1 cellular context compared by ENCODE assay signal in genomic region chr6:6994796-6995195, GRCh38.
TF ChIP-seq lines count a peak whose summit lies in the region.

No MANE protein-coding gene starts in this region.

TF ChIP-seq in HepG2, 621 proteins besides CTCF, POLR2A, EP300 and RAD21 (continued from another document):
- TF ChIP-seq ZKSCAN1 (IDR thresholded peaks at IDR 0.05; ENCODE audit: low read length) = no peak
- TF ChIP-seq, protein P1, sequence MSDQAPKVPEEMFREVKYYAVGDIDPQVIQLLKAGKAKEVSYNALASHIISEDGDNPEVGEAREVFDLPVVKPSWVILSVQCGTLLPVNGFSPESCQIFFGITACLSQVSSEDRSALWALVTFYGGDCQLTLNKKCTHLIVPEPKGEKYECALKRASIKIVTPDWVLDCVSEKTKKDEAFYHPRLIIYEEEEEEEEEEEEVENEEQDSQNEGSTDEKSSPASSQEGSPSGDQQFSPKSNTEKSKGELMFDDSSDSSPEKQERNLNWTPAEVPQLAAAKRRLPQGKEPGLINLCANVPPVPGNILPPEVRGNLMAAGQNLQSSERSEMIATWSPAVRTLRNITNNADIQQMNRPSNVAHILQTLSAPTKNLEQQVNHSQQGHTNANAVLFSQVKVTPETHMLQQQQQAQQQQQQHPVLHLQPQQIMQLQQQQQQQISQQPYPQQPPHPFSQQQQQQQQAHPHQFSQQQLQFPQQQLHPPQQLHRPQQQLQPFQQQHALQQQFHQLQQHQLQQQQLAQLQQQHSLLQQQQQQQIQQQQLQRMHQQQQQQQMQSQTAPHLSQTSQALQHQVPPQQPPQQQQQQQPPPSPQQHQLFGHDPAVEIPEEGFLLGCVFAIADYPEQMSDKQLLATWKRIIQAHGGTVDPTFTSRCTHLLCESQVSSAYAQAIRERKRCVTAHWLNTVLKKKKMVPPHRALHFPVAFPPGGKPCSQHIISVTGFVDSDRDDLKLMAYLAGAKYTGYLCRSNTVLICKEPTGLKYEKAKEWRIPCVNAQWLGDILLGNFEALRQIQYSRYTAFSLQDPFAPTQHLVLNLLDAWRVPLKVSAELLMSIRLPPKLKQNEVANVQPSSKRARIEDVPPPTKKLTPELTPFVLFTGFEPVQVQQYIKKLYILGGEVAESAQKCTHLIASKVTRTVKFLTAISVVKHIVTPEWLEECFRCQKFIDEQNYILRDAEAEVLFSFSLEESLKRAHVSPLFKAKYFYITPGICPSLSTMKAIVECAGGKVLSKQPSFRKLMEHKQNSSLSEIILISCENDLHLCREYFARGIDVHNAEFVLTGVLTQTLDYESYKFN (CRISPR knock-in tag; conservative IDR thresholded peaks at IDR 0.05) = no peak
